Comparison of ENCODE assay signal across 1 cellular context in the genomic region with DNA sequence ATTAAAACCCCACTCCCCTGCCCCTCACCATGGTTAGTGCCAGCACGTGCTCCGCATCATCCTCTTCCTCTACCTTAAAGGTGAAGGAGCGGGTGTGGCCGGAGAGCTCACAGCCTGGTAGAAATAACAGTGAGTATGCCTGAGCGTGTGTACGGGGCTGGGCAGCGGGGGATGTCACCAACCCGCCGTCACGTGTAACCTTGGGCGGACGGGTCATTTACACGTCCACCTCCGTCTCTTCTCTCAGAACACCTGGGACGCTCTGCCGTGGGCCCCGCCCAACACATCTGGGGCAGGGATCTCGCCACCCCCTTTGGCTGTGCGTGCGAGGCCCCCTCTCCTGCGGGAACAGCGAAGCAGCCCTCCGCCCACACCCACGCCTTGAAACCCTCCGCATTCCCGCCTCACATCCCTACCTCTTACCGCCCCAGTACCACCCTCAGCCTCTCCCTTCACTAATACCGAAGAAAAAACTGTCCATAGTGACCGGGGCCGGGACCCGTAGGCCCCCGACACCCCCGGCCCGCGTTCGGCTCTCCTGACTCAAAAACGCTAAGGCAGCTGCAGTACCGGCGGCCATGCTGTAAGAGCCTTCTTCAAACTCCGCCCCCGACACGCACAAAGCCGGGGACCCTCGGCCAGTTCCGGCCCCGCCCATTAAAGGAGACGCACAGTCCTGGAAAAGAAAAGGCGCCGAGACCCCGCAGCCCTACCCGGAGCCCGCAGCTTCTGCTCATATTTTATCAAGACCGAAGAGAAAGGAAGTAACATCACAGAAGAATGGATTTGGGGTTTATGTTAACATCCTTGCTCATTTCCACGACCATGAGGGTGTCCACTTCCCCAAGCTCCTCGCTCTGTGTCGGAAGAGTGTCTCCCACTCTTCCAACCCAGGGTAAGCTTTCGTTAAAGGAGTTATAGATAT.
TF ChIP-seq lines count a peak whose summit lies in the region.

A gene with protein sequence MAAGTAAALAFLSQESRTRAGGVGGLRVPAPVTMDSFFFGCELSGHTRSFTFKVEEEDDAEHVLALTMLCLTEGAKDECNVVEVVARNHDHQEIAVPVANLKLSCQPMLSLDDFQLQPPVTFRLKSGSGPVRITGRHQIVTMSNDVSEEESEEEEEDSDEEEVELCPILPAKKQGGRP (minus strand): TSS at position 636 of the 925 bp plus-strand sequence. CDS start 56 bp downstream, at position 580.

TF ChIP-seq in A549, 52 proteins besides CTCF, POLR2A, EP300 and RAD21 (continued from another document):
- TF ChIP-seq ZSCAN20 (CRISPR knock-in tag; IDR thresholded peaks at IDR 0.05) = no peak
- TF ChIP-seq, protein P1, sequence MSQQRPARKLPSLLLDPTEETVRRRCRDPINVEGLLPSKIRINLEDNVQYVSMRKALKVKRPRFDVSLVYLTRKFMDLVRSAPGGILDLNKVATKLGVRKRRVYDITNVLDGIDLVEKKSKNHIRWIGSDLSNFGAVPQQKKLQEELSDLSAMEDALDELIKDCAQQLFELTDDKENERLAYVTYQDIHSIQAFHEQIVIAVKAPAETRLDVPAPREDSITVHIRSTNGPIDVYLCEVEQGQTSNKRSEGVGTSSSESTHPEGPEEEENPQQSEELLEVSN (IDR thresholded peaks at IDR 0.05; ENCODE audit: borderline replicate concordance, low read depth) = 0 out of 2 replicates have a peak, but pooled peaks have one; percentile 13
- no peak for TF ChIP-seq ESRRA (IDR thresholded peaks at IDR 0.05; ENCODE audit: borderline replicate concordance, low read length)
- no peak for TF ChIP-seq NR3C1 (IDR thresholded peaks at IDR 0.05)
- no peak for TF ChIP-seq KDM1A (IDR thresholded peaks at IDR 0.05; ENCODE audit: low read depth)
- no peak for TF ChIP-seq RFX5 (IDR thresholded peaks at IDR 0.05)
- TF ChIP-seq, protein P2, sequence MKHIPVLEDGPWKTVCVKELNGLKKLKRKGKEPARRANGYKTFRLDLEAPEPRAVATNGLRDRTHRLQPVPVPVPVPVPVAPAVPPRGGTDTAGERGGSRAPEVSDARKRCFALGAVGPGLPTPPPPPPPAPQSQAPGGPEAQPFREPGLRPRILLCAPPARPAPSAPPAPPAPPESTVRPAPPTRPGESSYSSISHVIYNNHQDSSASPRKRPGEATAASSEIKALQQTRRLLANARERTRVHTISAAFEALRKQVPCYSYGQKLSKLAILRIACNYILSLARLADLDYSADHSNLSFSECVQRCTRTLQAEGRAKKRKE (CRISPR knock-in tag; IDR thresholded peaks at IDR 0.05; ENCODE audit: low read depth) = no peak
- no peak for TF ChIP-seq FOSL2 (IDR thresholded peaks at IDR 0.05)
- 0 out of 2 replicates have a peak, but pooled peaks have one; percentile 4 for TF ChIP-seq FOSL2 (CRISPR knock-in tag; IDR thresholded peaks at IDR 0.05)
- no peak for TF ChIP-seq CHD4 (IDR thresholded peaks at IDR 0.05; ENCODE audit: borderline replicate concordance)
- no peak for TF ChIP-seq CEBPB (IDR thresholded peaks at IDR 0.05)
- TF ChIP-seq ZFP36 (IDR thresholded peaks at IDR 0.05; ENCODE audit: borderline replicate concordance, partially characterized antibody) = no peak
- no peak; the same call in 1 of the 2 replicates for TF ChIP-seq HOXA7 (CRISPR knock-in tag; IDR thresholded peaks at IDR 0.05)
- no peak for TF ChIP-seq ZC3H11A (IDR thresholded peaks at IDR 0.05)
- TF ChIP-seq JUNB (IDR thresholded peaks at IDR 0.05) = no peak
- TF ChIP-seq, protein P3, sequence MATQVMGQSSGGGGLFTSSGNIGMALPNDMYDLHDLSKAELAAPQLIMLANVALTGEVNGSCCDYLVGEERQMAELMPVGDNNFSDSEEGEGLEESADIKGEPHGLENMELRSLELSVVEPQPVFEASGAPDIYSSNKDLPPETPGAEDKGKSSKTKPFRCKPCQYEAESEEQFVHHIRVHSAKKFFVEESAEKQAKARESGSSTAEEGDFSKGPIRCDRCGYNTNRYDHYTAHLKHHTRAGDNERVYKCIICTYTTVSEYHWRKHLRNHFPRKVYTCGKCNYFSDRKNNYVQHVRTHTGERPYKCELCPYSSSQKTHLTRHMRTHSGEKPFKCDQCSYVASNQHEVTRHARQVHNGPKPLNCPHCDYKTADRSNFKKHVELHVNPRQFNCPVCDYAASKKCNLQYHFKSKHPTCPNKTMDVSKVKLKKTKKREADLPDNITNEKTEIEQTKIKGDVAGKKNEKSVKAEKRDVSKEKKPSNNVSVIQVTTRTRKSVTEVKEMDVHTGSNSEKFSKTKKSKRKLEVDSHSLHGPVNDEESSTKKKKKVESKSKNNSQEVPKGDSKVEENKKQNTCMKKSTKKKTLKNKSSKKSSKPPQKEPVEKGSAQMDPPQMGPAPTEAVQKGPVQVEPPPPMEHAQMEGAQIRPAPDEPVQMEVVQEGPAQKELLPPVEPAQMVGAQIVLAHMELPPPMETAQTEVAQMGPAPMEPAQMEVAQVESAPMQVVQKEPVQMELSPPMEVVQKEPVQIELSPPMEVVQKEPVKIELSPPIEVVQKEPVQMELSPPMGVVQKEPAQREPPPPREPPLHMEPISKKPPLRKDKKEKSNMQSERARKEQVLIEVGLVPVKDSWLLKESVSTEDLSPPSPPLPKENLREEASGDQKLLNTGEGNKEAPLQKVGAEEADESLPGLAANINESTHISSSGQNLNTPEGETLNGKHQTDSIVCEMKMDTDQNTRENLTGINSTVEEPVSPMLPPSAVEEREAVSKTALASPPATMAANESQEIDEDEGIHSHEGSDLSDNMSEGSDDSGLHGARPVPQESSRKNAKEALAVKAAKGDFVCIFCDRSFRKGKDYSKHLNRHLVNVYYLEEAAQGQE (IDR thresholded peaks at IDR 0.05) = no peak; the same call in 1 of the 2 replicates
- no peak for TF ChIP-seq FOXS1 (CRISPR knock-in tag; IDR thresholded peaks at IDR 0.05)
- TF ChIP-seq, protein P4, sequence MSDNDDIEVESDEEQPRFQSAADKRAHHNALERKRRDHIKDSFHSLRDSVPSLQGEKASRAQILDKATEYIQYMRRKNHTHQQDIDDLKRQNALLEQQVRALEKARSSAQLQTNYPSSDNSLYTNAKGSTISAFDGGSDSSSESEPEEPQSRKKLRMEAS (IDR thresholded peaks at IDR 0.05) = peak; percentile 64; the same call in 1 of the 2 replicates
- no peak for TF ChIP-seq MAZ (IDR thresholded peaks at IDR 0.05; ENCODE audit: borderline replicate concordance, low read depth, low read length)
- TF ChIP-seq MAFK (IDR thresholded peaks at IDR 0.05; ENCODE audit: partially characterized antibody) = no peak
- TF ChIP-seq SREBF2 (IDR thresholded peaks at IDR 0.05) = no peak
- no peak for TF ChIP-seq HOXB5 (CRISPR knock-in tag; IDR thresholded peaks at IDR 0.05)
- TF ChIP-seq, protein P5, sequence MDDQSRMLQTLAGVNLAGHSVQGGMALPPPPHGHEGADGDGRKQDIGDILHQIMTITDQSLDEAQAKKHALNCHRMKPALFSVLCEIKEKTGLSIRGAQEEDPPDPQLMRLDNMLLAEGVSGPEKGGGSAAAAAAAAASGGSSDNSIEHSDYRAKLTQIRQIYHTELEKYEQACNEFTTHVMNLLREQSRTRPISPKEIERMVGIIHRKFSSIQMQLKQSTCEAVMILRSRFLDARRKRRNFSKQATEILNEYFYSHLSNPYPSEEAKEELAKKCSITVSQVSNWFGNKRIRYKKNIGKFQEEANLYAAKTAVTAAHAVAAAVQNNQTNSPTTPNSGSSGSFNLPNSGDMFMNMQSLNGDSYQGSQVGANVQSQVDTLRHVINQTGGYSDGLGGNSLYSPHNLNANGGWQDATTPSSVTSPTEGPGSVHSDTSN (IDR thresholded peaks at IDR 0.05) = no peak; the same call in 1 of the 2 replicates
- TF ChIP-seq POLR2AphosphoS2 (conservative IDR thresholded peaks at IDR 0.05; ENCODE audit: low read length) = no peak
- TF ChIP-seq, protein P6, sequence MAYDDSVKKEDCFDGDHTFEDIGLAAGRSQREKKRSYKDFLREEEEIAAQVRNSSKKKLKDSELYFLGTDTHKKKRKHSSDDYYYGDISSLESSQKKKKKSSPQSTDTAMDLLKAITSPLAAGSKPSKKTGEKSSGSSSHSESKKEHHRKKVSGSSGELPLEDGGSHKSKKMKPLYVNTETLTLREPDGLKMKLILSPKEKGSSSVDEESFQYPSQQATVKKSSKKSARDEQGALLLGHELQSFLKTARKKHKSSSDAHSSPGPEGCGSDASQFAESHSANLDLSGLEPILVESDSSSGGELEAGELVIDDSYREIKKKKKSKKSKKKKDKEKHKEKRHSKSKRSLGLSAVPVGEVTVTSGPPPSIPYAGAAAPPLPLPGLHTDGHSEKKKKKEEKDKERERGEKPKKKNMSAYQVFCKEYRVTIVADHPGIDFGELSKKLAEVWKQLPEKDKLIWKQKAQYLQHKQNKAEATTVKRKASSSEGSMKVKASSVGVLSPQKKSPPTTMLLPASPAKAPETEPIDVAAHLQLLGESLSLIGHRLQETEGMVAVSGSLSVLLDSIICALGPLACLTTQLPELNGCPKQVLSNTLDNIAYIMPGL (CRISPR knock-in tag; IDR thresholded peaks at IDR 0.05; ENCODE audit: borderline replicate concordance) = 0 out of 2 replicates have a peak, but pooled peaks have one; percentile 23
- no peak for TF ChIP-seq RNF2 (IDR thresholded peaks at IDR 0.05; ENCODE audit: borderline replicate concordance, low read depth)
- TF ChIP-seq CBX8 (IDR thresholded peaks at IDR 0.05) = no peak
